ENCODE assay signal across 9 cellular contexts in genomic region chr9:33452828-33453271, GRCh38. TPM values are rescaled to one million over a fixed set of nuclear protein-coding genes. Genes with fewer than 3 reads are reported as not detected.
DNase-seq lines count a peak whose midpoint lies in the region; ATAC-seq and TF ChIP-seq lines count a peak whose summit lies in the region.
"Had no signal": no experiment of that assay in that cellular context is flagged by ENCODE, and none has a peak within 500 bp of the region (broad histone marks: within the 10 kb centered on the region; RNA-seq: fewer than 3 reads in every experiment).

No MANE protein-coding gene starts in this region.

- H3K9me3 ChIP-seq in esophagus squamous epithelium, result no peaks in the 10 kb centered on the region
- no peaks in the 10 kb centered on the region for H3K9me3 ChIP-seq in tibial artery

- ATAC-seq in GM18909 (IDR thresholded peaks at IDR 0.05; ENCODE audit: poor library complexity, unreplicated experiment) (peak; percentile 50), omental fat pad (ENCODE audit: low FRiP score) (peak; percentile 76)

- intact Hi-C loops in esophagus squamous epithelium (cut with DNase I) (no loop called here), tibial artery (cut with DNase I; ENCODE audit: low total_unique reads) (no loop called here)

- no peak for TF ChIP-seq POLR2A in esophagus squamous epithelium (IDR thresholded peaks at IDR 0.05)

- no peak for DNase-seq in BJ (ENCODE audit: low read depth)
- DNase-seq in NCI-H446 treated with DMSO at 0.1 percent for 48 hours (lab: John Stamatoyannopoulos, UW), result peak; percentile 20
- peak; percentile 58 for DNase-seq in activated CD8-positive, alpha-beta memory T cell treated with anti-CD3 and anti-CD28 coated beads, Interleukin-2, amount 50 U/mL, for 4 hours
- no peak for DNase-seq in esophagus squamous epithelium (lab: John Stamatoyannopoulos, UW)
- DNase-seq in omental fat pad (ENCODE audit: low spot score), result no peak
- DNase-seq in effector CD8-positive, alpha-beta T cell (lab: John Stamatoyannopoulos, UW), result no peak
- no peak for DNase-seq in tibial artery

- no peak overlapping the region for H3K4me3 ChIP-seq in BJ (ENCODE audit: low read depth, low read length)
- H3K4me3 ChIP-seq in esophagus squamous epithelium, result no peak overlapping the region
- no peak overlapping the region for H3K4me3 ChIP-seq in tibial artery
- H3K4me3 ChIP-seq: SK-N-MC had no signal

- H3K36me3 ChIP-seq in BJ (ENCODE audit: control insufficient read depth, insufficient read depth, low read length) (no peaks in the 10 kb centered on the region), esophagus squamous epithelium (no peaks in the 10 kb centered on the region), tibial artery (no peaks in the 10 kb centered on the region)

- H3K27ac ChIP-seq in esophagus squamous epithelium (peak overlapping the region; percentile 66 to 81 (median 70)), tibial artery (no peak overlapping the region)
- H3K27ac ChIP-seq: SK-N-MC had no signal

- TF ChIP-seq CTCF in BJ (IDR thresholded peaks at IDR 0.05; ENCODE audit: insufficient read depth, low read depth, low read length), result peak; percentile 86
- TF ChIP-seq CTCF in esophagus squamous epithelium (IDR thresholded peaks at IDR 0.05), result peak; percentile 43 to 86 (median 64)
- no peak for TF ChIP-seq CTCF in omental fat pad (IDR thresholded peaks at IDR 0.05)
- TF ChIP-seq CTCF in tibial artery (IDR thresholded peaks at IDR 0.05), result peak in 1 of 2 experiments; percentile 27

- POLR2A ChIA-PET in BJ (lab: Charles Lee), result no interaction called here

- no CpG with 5 or more reads among the region's 7 CpGs for WGBS in esophagus squamous epithelium, 2 donors

- H3K4me1 ChIP-seq in esophagus squamous epithelium, result peaks cover 15 to 70% (median 29%) of the 10 kb centered on the region in 3 donors
- peaks cover 0 to 9% (median 3%) of the 10 kb centered on the region in 4 donors for H3K4me1 ChIP-seq in tibial artery

- CTCF ChIA-PET in BJ (lab: Yijun Ruan, JAX), result interaction anchor here (0.6 to 6.4 kb wide), 18 partner anchors 11 to 175 kb away, joined by 3 to 70 read pairs (median 6); partner anchors contain the start of gene NOL6

- H3K27me3 ChIP-seq in BJ (ENCODE audit: control insufficient read depth, insufficient read depth, low read length), result peaks cover 2% of the 10 kb centered on the region; the same call in 1 of the 2 replicates
- H3K27me3 ChIP-seq in esophagus squamous epithelium, result no peaks in the 10 kb centered on the region
- H3K27me3 ChIP-seq in tibial artery, result no peaks in the 10 kb centered on the region

RNA-seq across cellular contexts. Expression of gene AQP3, which starts 5.5 kb away (rescaled TPM):
- 0.40 and 0.47 TPM in 2 replicates for polyA plus RNA-seq in BJ (2011; rRNA removed)
- 0.43 TPM in 1 of 2 replicates, not detected in the other for polyA minus RNA-seq in BJ (2011; rRNA and poly(A)+ RNA removed)
- total RNA-seq in esophagus squamous epithelium (1,000 to 10,000 TPM; 1,484 to 2,988 (median 2,291) TPM), omental fat pad (100 to 1,000 TPM in 1 of 4 donors, 10 to 100 TPM in 2, 1 to 10 TPM in 1; 9.9 to 139 (median 46.3) TPM)

RNA-seq across cellular contexts. Expression of gene NOL6, which starts 20.9 kb away (rescaled TPM):
- 23.6 and 39.4 TPM in 2 replicates for polyA plus RNA-seq in BJ (2011; rRNA removed)
- polyA minus RNA-seq in BJ (2011; rRNA and poly(A)+ RNA removed), result 32.5 and 44.9 TPM in 2 replicates
- total RNA-seq in esophagus squamous epithelium (10 to 100 TPM; 23.6 to 43.7 (median 38.3) TPM), omental fat pad (10 to 100 TPM; 19.1 to 76.7 (median 21.4) TPM)

RNA-seq across cellular contexts. Expression of gene AQP7, which starts 50.5 kb away (rescaled TPM):
- polyA plus RNA-seq in BJ (2011; rRNA removed), result not detected in 2 replicates
- polyA minus RNA-seq in BJ (2011; rRNA and poly(A)+ RNA removed), result not detected in 2 replicates
- total RNA-seq in esophagus squamous epithelium (under 1 TPM in 2 of 4 donors, not detected in 2; 0.15 to 0.57 TPM), omental fat pad (100 to 1,000 TPM; 128 to 466 (median 169) TPM)

Comparison
In these comparisons a context has a peak if more than half of its experiments do, and no peak if none do; other contexts are left out.
1. DNase-seq: peak in NCI-H446 treated with DMSO at 0.1 percent for 48 hours (single experiment) and activated CD8-positive, alpha-beta memory T cell treated with anti-CD3 and anti-CD28 coated beads, Interleukin-2, amount 50 U/mL, for 4 hours (single experiment); none in BJ (single experiment), esophagus squamous epithelium (single experiment), omental fat pad (single experiment), effector CD8-positive, alpha-beta T cell (single experiment) and tibial artery (0 of 2).
2. CTCF ChIP-seq: peak in BJ (single experiment) and esophagus squamous epithelium (6 of 6); none in omental fat pad (0 of 3).
3. H3K27ac ChIP-seq: peak in esophagus squamous epithelium (4 of 4); none in tibial artery (0 of 2).
4. RNA of gene AQP3, which starts 5.5 kb away (total RNA-seq): 1,484 to 2,988 TPM in esophagus squamous epithelium; 9.9 to 139 TPM in omental fat pad; every median in the first group is over 10 times any median in the second.
5. RNA of gene AQP7, which starts 50.5 kb away (total RNA-seq): 128 to 466 TPM in omental fat pad; 0.15 to 0.57 TPM in esophagus squamous epithelium; every median in the first group is over 10 times any median in the second.